8 cellular contexts compared by ENCODE assay signal in genomic region chr13:32587774-32588165, GRCh38. TPM values are rescaled to one million over a fixed set of nuclear protein-coding genes. Genes with fewer than 3 reads are reported as not detected.
A peak's percentile ranks its signal among the peaks of the same experiment; 100 is the strongest.
DNase-seq lines count a peak whose midpoint lies in the region; ATAC-seq and TF ChIP-seq lines count a peak whose summit lies in the region.

No MANE protein-coding gene starts in this region.

- no TSS peak for BruUV-seq in Panc1 (replicated peaks; lab: Mats Ljungman, UMichigan)

- DNase-seq in activated T-cell treated with anti-CD3 and anti-CD28 coated beads, Interleukin-2, amount 50 U/mL, for 4 hours = no peak
- DNase-seq in activated T-cell treated with anti-CD3 and anti-CD28 coated beads for 4 hours = no peak
- no peak for DNase-seq in Panc1 (ENCODE audit: low read depth, low spot score)
- DNase-seq in KBM-7 = no peak
- no peak for DNase-seq in UCSD-AML1 (lab: John Stamatoyannopoulos, UW; ENCODE audit: unreplicated experiment)

- H3K27ac Mint-ChIP-seq in nephron = peak overlapping the region; percentile 97 to 100 (median 97)

- CTCF ChIA-PET in Panc1 (lab: Charles Lee) = interaction anchor here (1.0 to 1.2 kb wide), 2 partner anchors 52 to 63 kb away, joined by 3 to 5 read pairs; no protein-coding TSS in a partner anchor

- POLR2A ChIA-PET in Panc1 (lab: Charles Lee) = no interaction called here

- peak overlapping the region; percentile 78 to 86 for H3K4me3 ChIP-seq in Panc1 (ENCODE audit: low read depth in 2 of 2, low read length in 2 of 2)
- peak overlapping the region; percentile 93 for H3K4me3 ChIP-seq in endocrine pancreas (ENCODE audit: control insufficient read depth, insufficient read depth, low read length)

- H3K27me3 Mint-ChIP-seq in activated T-cell treated with anti-CD3 and anti-CD28 coated beads, Interleukin-2, amount 50 U/mL, for 4 hours (ENCODE audit: low read depth) = no peaks in the 10 kb centered on the region
- H3K27me3 Mint-ChIP-seq in nephron (ENCODE audit: low read depth) = peaks cover 6% of the 10 kb centered on the region

- no peak for ATAC-seq in activated T-cell treated with anti-CD3 and anti-CD28 coated beads, Interleukin-2, amount 50 U/mL, for 4 hours
- ATAC-seq in Panc1 (no peak), HG03432 (IDR thresholded peaks at IDR 0.05; ENCODE audit: unreplicated experiment) (no peak)

- H3K27me3 ChIP-seq in Panc1 (ENCODE audit: control insufficient read depth, insufficient read depth, low read length) (no peaks in the 10 kb centered on the region), endocrine pancreas (ENCODE audit: control insufficient read depth, insufficient read depth, low read length) (no peaks in the 10 kb centered on the region)

- H3K36me3 ChIP-seq in Panc1 (ENCODE audit: control insufficient read depth, insufficient read depth, low read length) = peaks cover 4% of the 10 kb centered on the region; the same call in 1 of the 2 replicates
- no peaks in the 10 kb centered on the region for H3K36me3 ChIP-seq in endocrine pancreas (ENCODE audit: control insufficient read depth, insufficient read depth, low read length)

- no peaks in the 10 kb centered on the region for H3K9me3 Mint-ChIP-seq in activated T-cell treated with anti-CD3 and anti-CD28 coated beads, Interleukin-2, amount 50 U/mL, for 4 hours
- H3K9me3 Mint-ChIP-seq in nephron = no peaks in the 10 kb centered on the region

- in situ Hi-C loops in Panc1 (cut with HindIII; ENCODE audit: low pct_unique_long_range_greater_than_20kb, low sequenced_read_pairs) (no loop called here), KBM-7 (cut with MboI; ENCODE audit: low pct_unique_long_range_greater_than_20kb, low sequenced_read_pairs) (no loop called here)

- TF ChIP-seq CTCF in Panc1 (IDR thresholded peaks at IDR 0.05) (no peak), nephron (IDR thresholded peaks at IDR 0.05; ENCODE audit: unreplicated experiment in 3 of 3) (no peak)

- intact Hi-C loops in Panc1 (cut with micrococcal nuclease; ENCODE audit: unreplicated experiment) = loop anchor here (5.0 kb wide), 1 partner anchor 50 kb away; no protein-coding TSS in a partner anchor

- H3K9ac ChIP-seq in endocrine pancreas (ENCODE audit: control insufficient read depth, insufficient read depth, low read length) = peak overlapping the region; percentile 55

- H3K27ac ChIP-seq in Panc1 (ENCODE audit: low read length) = peak overlapping the region; percentile 79

- H3K4me1 Mint-ChIP-seq in activated T-cell treated with anti-CD3 and anti-CD28 coated beads, Interleukin-2, amount 50 U/mL, for 4 hours (ENCODE audit: low read depth) = peaks cover 48% of the 10 kb centered on the region
- peaks cover 36% of the 10 kb centered on the region for H3K4me1 Mint-ChIP-seq in nephron

- H3K4me1 ChIP-seq in Panc1 (ENCODE audit: control insufficient read depth, insufficient read depth, low read length) = peaks cover 9% of the 10 kb centered on the region
- H3K4me1 ChIP-seq in endocrine pancreas (ENCODE audit: control insufficient read depth, insufficient read depth, low read length) = peaks cover 12% of the 10 kb centered on the region

- H3K9me3 ChIP-seq in Panc1 (ENCODE audit: control insufficient read depth, insufficient read depth, low read depth, low read length) = no peaks in the 10 kb centered on the region
- no peaks in the 10 kb centered on the region for H3K9me3 ChIP-seq in endocrine pancreas (ENCODE audit: control insufficient read depth, low read length)

- H3K4me3 Mint-ChIP-seq in activated T-cell treated with anti-CD3 and anti-CD28 coated beads, Interleukin-2, amount 50 U/mL, for 4 hours = peak overlapping the region; percentile 97
- peak overlapping the region; percentile 84 to 97 (median 93) for H3K4me3 Mint-ChIP-seq in nephron

- H3K36me3 Mint-ChIP-seq in activated T-cell treated with anti-CD3 and anti-CD28 coated beads, Interleukin-2, amount 50 U/mL, for 4 hours (ENCODE audit: insufficient read depth) = peaks cover 3% of the 10 kb centered on the region
- peaks cover 8% of the 10 kb centered on the region for H3K36me3 Mint-ChIP-seq in nephron (ENCODE audit: low read depth)

RNA-seq across cellular contexts. Expression of gene PDS5B, which starts 1.5 kb away (rescaled TPM):
- 10 to 100 TPM; 37.6 to 41.8 (median 38.2) TPM for total RNA-seq in activated T-cell treated with anti-CD3 and anti-CD28 coated beads, Interleukin-2, amount 50 U/mL, for 4 hours
- total RNA-seq in Panc1 (2021; ENCODE audit: unreplicated experiment) = 33.9 TPM
- polyA plus RNA-seq in Panc1 (2012; ENCODE audit: insufficient read length) = 9.5 TPM

RNA-seq across cellular contexts. Expression of gene N4BP2L2, which starts 49.2 kb away (rescaled TPM):
- total RNA-seq in activated T-cell treated with anti-CD3 and anti-CD28 coated beads, Interleukin-2, amount 50 U/mL, for 4 hours = 10 to 100 TPM; 47.1 to 59.7 (median 58.6) TPM
- 43.8 TPM for total RNA-seq in Panc1 (2021; ENCODE audit: unreplicated experiment)
- 19.0 TPM for polyA plus RNA-seq in Panc1 (2012; ENCODE audit: insufficient read length)
